ENCODE assay signal across 13 cellular contexts in the genomic region with DNA sequence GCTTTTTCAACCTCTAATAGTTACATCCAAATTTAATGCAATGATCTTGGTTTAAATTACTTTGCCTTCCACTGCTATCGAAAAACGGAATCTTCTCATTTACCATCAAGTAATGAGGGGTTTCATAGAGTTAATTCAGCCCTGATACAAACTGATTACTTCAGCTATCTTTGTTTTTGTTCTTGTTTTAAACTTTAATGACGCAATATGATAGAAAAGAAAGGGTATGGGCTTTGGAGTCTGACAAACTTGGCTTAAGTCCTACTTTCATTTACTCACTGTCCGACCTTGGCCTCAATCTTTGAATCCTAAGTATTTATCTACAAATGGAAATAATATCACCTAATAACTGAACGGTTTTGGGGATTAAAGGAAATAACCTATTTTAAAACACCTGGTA. TPM values are rescaled to one million over a fixed set of nuclear protein-coding genes. Genes with fewer than 3 reads are reported as not detected.
DNase-seq lines count a peak whose midpoint lies in the region; ATAC-seq and TF ChIP-seq lines count a peak whose summit lies in the region.
"Had no signal": no experiment of that assay in that cellular context is flagged by ENCODE, and none has a peak within 500 bp of the region (broad histone marks: within the 10 kb centered on the region; RNA-seq: fewer than 3 reads in every experiment).

No MANE protein-coding gene starts in this region.

- no peaks in the 10 kb centered on the region for H3K9me3 ChIP-seq in uterus

- H3K4me1 Mint-ChIP-seq in naive B cell, result peaks cover 47 to 77% (median 55%) of the 10 kb centered on the region in 3 donors

- DNase-seq in SIG-M5 treated with dmso at 0.1 percent for 504 hours (lab: John Stamatoyannopoulos, UW; ENCODE audit: unreplicated experiment) (peak; percentile 49), SIG-M5 (lab: John Stamatoyannopoulos, UW) (no peak), coronary artery (ENCODE audit: low spot score) (no peak), naive B cell (no peak), uterus (no peak), NCI-H2107 treated with DMSO at 0.1 percent for 48 hours (lab: John Stamatoyannopoulos, UW; ENCODE audit: unreplicated experiment) (no peak)
- no peak for DNase-seq in effector CD8-positive, alpha-beta T cell (lab: John Stamatoyannopoulos, UW)
- DNase-seq: immature natural killer cell; stimulated activated CD4-positive, alpha-beta T cell treated with anti-CD3 and anti-CD28 coated beads, Interleukin-4, amount 100 ng/mL, for 24 hours; T-helper 1 cell had no signal

- H3K27ac ChIP-seq in coronary artery (peak overlapping the region in 1 of 2 donors; percentile 26), uterus (peak overlapping the region; percentile 69 to 70)
- H3K27ac ChIP-seq: KMS-11 had no signal

- peak overlapping the region; percentile 90 to 97 (median 94) for H3K27ac Mint-ChIP-seq in naive B cell
- H3K27ac Mint-ChIP-seq: activated naive CD8-positive, alpha-beta T cell had no signal

- H3K27me3 ChIP-seq in uterus, result no peaks in the 10 kb centered on the region

- H3K4me3 ChIP-seq in coronary artery (peak overlapping the region; percentile 28), uterus (no peak overlapping the region)

- peaks cover 0 to 4% (median 2%) of the 10 kb centered on the region in 7 donors for H3K9me3 Mint-ChIP-seq in naive B cell
- H3K9me3 Mint-ChIP-seq: immature natural killer cell had no signal

- TF ChIP-seq CTCF in coronary artery (IDR thresholded peaks at IDR 0.05), result no peak
- no peak for TF ChIP-seq CTCF in uterus (IDR thresholded peaks at IDR 0.05)

- H3K36me3 ChIP-seq in uterus, result no peaks in the 10 kb centered on the region

- intact Hi-C loops in uterus (cut with DNase I; ENCODE audit: low total_unique reads), result no loop called here

- ATAC-seq in naive B cell (ENCODE audit: low read depth in 2 of 2) (peak; percentile 22 to 61), HG03521 (IDR thresholded peaks at IDR 0.05; ENCODE audit: unreplicated experiment) (no peak)

- H3K4me1 ChIP-seq in uterus, result peaks cover 0 to 4% of the 10 kb centered on the region in 2 donors

- peaks cover 0 to 4% of the 10 kb centered on the region in 2 donors for H3K36me3 Mint-ChIP-seq in naive B cell

- peak overlapping the region; percentile 9 to 87 (median 78) for H3K4me3 Mint-ChIP-seq in naive B cell
- H3K4me3 Mint-ChIP-seq: activated naive CD8-positive, alpha-beta T cell; immature natural killer cell had no signal

- H3K27me3 Mint-ChIP-seq in naive B cell, result no peaks in the 10 kb centered on the region
- H3K27me3 Mint-ChIP-seq: activated naive CD8-positive, alpha-beta T cell had no signal

- TF ChIP-seq POLR2A in uterus (IDR thresholded peaks at IDR 0.05), result no peak

RNA-seq across cellular contexts. Expression of a gene that starts 16.1 kb away (rescaled TPM):
- polyA plus RNA-seq in naive B cell (ENCODE audit: low read depth in 6 of 6), result 10 to 100 TPM in 5 of 6 donors, 1 to 10 TPM in 1; 9.1 to 23.8 (median 21.3) TPM
- 10 to 100 TPM in 3 of 4 donors, 1 to 10 TPM in 1; 7.7 to 47.0 (median 27.7) TPM for total RNA-seq in uterus
